Comparison of ENCODE assay signal across 9 cellular contexts in genomic region chr7:12244129-12244528, GRCh38. TPM values are rescaled to one million over a fixed set of nuclear protein-coding genes. Genes with fewer than 3 reads are reported as not detected.
DNase-seq lines count a peak whose midpoint lies in the region; ATAC-seq and TF ChIP-seq lines count a peak whose summit lies in the region.
"Had no signal": no experiment of that assay in that cellular context is flagged by ENCODE, and none has a peak within 500 bp of the region (broad histone marks: within the 10 kb centered on the region; RNA-seq: fewer than 3 reads in every experiment).

No MANE protein-coding gene starts in this region.

- H3K9me3 ChIP-seq in smooth muscle cell (replicated peaks; ENCODE audit: low read depth): no peaks in the 10 kb centered on the region

- no peak overlapping the region for H3K4me2 ChIP-seq in smooth muscle cell

- no peaks in the 10 kb centered on the region for H3F3A ChIP-seq in smooth muscle cell (ENCODE audit: low read depth)

- no peaks in the 10 kb centered on the region for H3K36me3 ChIP-seq in smooth muscle cell (ENCODE audit: low read depth)

- no peak overlapping the region for H3K9ac ChIP-seq in smooth muscle cell (ENCODE audit: low read depth)

- H3K27me3 ChIP-seq in smooth muscle cell (ENCODE audit: low read depth): no peaks in the 10 kb centered on the region

- peak; percentile 34 for DNase-seq in NCI-H748 (lab: John Stamatoyannopoulos, UW; ENCODE audit: unreplicated experiment)
- no peak for DNase-seq in NCI-H748 treated with DMSO at 0.1 percent for 48 hours (lab: John Stamatoyannopoulos, UW)
- DNase-seq in NCI-H460 (ENCODE audit: extremely low read depth, low read depth): peak; percentile 40
- DNase-seq in endothelial cell (ENCODE audit: low spot score): peak; percentile 30
- DNase-seq in smooth muscle cell (lab: John Stamatoyannopoulos, UW; ENCODE audit: unreplicated experiment): no peak
- no peak for DNase-seq in NCI-H128 (lab: John Stamatoyannopoulos, UW; ENCODE audit: unreplicated experiment)

- H3K4me1 ChIP-seq in smooth muscle cell (ENCODE audit: low read depth): no peaks in the 10 kb centered on the region

- H3K4me3 Mint-ChIP-seq in endothelial cell (ENCODE audit: unreplicated experiment): no peak overlapping the region
- H3K4me3 Mint-ChIP-seq: dendritic cell treated with granulocyte-macrophage colony-stimulating factor and Interleukin-4, amounts not matched to agents 40 ng/mL and 50 ng/mL, for 4 days had no signal

- no peaks in the 10 kb centered on the region for H3K27me3 Mint-ChIP-seq in endothelial cell (ENCODE audit: unreplicated experiment)
- H3K27me3 Mint-ChIP-seq: dendritic cell treated with granulocyte-macrophage colony-stimulating factor and Interleukin-4, amounts not matched to agents 40 ng/mL and 50 ng/mL, for 4 days had no signal

- peaks cover 2% of the 10 kb centered on the region for H3K36me3 Mint-ChIP-seq in endothelial cell (ENCODE audit: low read depth, unreplicated experiment)

- TF ChIP-seq CTCF in endothelial cell (IDR thresholded peaks at IDR 0.05; ENCODE audit: unreplicated experiment) (peak; percentile 58), smooth muscle cell (IDR thresholded peaks at IDR 0.05; ENCODE audit: borderline replicate concordance, insufficient read depth, poor library complexity, severe bottlenecking) (peak; percentile 35)

- H3K4me3 ChIP-seq in smooth muscle cell: no peak overlapping the region

- no peaks in the 10 kb centered on the region for H3K4me1 Mint-ChIP-seq in endothelial cell (ENCODE audit: unreplicated experiment)

- ATAC-seq in GM18858 (IDR thresholded peaks at IDR 0.05; ENCODE audit: unreplicated experiment): no peak
- no peak for ATAC-seq in GM21423 (IDR thresholded peaks at IDR 0.05; ENCODE audit: unreplicated experiment)

- no peak overlapping the region for H2AFZ ChIP-seq in smooth muscle cell (ENCODE audit: low read depth)

- H3K27ac ChIP-seq in smooth muscle cell (ENCODE audit: low read depth): no peak overlapping the region

- no peaks in the 10 kb centered on the region for H4K20me1 ChIP-seq in smooth muscle cell (ENCODE audit: low read depth)

- no peak overlapping the region for H3K27ac Mint-ChIP-seq in endothelial cell (ENCODE audit: unreplicated experiment)
- H3K27ac Mint-ChIP-seq: dendritic cell treated with granulocyte-macrophage colony-stimulating factor and Interleukin-4, amounts not matched to agents 40 ng/mL and 50 ng/mL, for 4 days had no signal

- no peaks in the 10 kb centered on the region for H3K79me2 ChIP-seq in smooth muscle cell (ENCODE audit: low read depth)

- 64% methylated on average over 3 of the region's 3 CpGs for WGBS in smooth muscle cell (ENCODE audit: low lambda C conversion rate)

- no peaks in the 10 kb centered on the region for H3K9me3 Mint-ChIP-seq in endothelial cell (ENCODE audit: unreplicated experiment)
- H3K9me3 Mint-ChIP-seq: dendritic cell treated with granulocyte-macrophage colony-stimulating factor and Interleukin-4, amounts not matched to agents 40 ng/mL and 50 ng/mL, for 4 days had no signal

RNA-seq across cellular contexts. Expression of gene TMEM106B, which starts 33.0 kb away (rescaled TPM):
- 159 and 174 TPM in 2 replicates for total RNA-seq in NCI-H460 (2014; rRNA removed; shearing (Covaris generic))
- 98.5 and 164 TPM in 2 replicates for polyA plus RNA-seq in NCI-H460 (2014; cell fraction: nucleus; rRNA removed)
- total RNA-seq in endothelial cell (ENCODE audit: unreplicated experiment) (23.2 TPM), smooth muscle cell (107 and 132 TPM in 2 replicates)
- polyA plus RNA-seq in smooth muscle cell: 22.0 and 27.9 TPM in 2 replicates

Comparison
In these comparisons a context has a peak if more than half of its experiments do, and no peak if none do; other contexts are left out.
1. DNase-seq: peak in NCI-H748 (single experiment), NCI-H460 (single experiment) and endothelial cell (single experiment); none in NCI-H748 treated with DMSO at 0.1 percent for 48 hours (single experiment), smooth muscle cell (single experiment) and NCI-H128 (single experiment).